ENCODE assay signal across 13 cellular contexts in genomic region chr13:27183561-27184147, GRCh38. TPM values are rescaled to one million over a fixed set of nuclear protein-coding genes. Genes with fewer than 3 reads are reported as not detected.
A peak's percentile ranks its signal among the peaks of the same experiment; 100 is the strongest.
DNase-seq lines count a peak whose midpoint lies in the region; ATAC-seq and TF ChIP-seq lines count a peak whose summit lies in the region.
"Had no signal": no experiment of that assay in that cellular context is flagged by ENCODE, and none has a peak within 500 bp of the region (broad histone marks: within the 10 kb centered on the region; RNA-seq: fewer than 3 reads in every experiment).

No MANE protein-coding gene starts in this region.

- TF ChIP-seq POLR2A in right lobe of liver (IDR thresholded peaks at IDR 0.05) = no peak

- intact Hi-C loops in right lobe of liver (cut with DNase I) = loop anchor here in 1 of 2 donors (10.0 kb wide), 1 partner anchor 199 kb away; no protein-coding TSS in a partner anchor

- H3K4me3 ChIP-seq in choroid plexus epithelial cell (ENCODE audit: low read depth, low read length) = no peak overlapping the region
- H3K4me3 ChIP-seq in right lobe of liver = peak overlapping the region in 1 of 3 donors; percentile 6
- H3K4me3 ChIP-seq: HAP-1, thyroid gland had no signal

- no peaks in the 10 kb centered on the region for H3K9me3 ChIP-seq in right lobe of liver
- H3K9me3 ChIP-seq: HAP-1, thyroid gland had no signal

- no peaks in the 10 kb centered on the region for H3K36me3 ChIP-seq in right lobe of liver
- H3K36me3 ChIP-seq: HAP-1, thyroid gland had no signal

- H3K27me3 ChIP-seq in right lobe of liver = no peaks in the 10 kb centered on the region
- H3K27me3 ChIP-seq: thyroid gland had no signal

- TF ChIP-seq CTCF in choroid plexus epithelial cell (conservative IDR thresholded peaks at IDR 0.05; ENCODE audit: low read depth, low read length) (no peak), right lobe of liver (IDR thresholded peaks at IDR 0.05) (no peak)

- peak; percentile 26 for DNase-seq in A172 (ENCODE audit: low spot score)
- DNase-seq in HT-29 (ENCODE audit: low spot score) = peak; percentile 83
- peak; percentile 48 for DNase-seq in choroid plexus epithelial cell (ENCODE audit: low read depth)
- DNase-seq in right lobe of liver = peak; percentile 45 to 87 (median 61)
- no peak for DNase-seq in T-helper 9 cell
- DNase-seq in NCI-H1092 treated with DMSO at 0.1 percent for 48 hours (lab: John Stamatoyannopoulos, UW) = no peak
- DNase-seq in OCI-M2 (lab: John Stamatoyannopoulos, UW; ENCODE audit: unreplicated experiment) = no peak
- DNase-seq: activated CD4-positive, alpha-beta T cell treated with anti-CD3 and anti-CD28 coated beads for 1 hour; NCI-H345 had no signal

- 31% methylated on average over 9 of the region's 9 CpGs for WGBS in right lobe of liver (ENCODE audit: insufficient coverage, low coverage, low lambda C conversion rate, missing lambda C conversion rate)

- peak overlapping the region; percentile 77 to 93 (median 79) for H3K27ac ChIP-seq in right lobe of liver
- H3K27ac ChIP-seq: epithelial cell of prostate, thyroid gland had no signal

- peaks cover 0 to 25% (median 12%) of the 10 kb centered on the region in 4 donors for H3K4me1 ChIP-seq in right lobe of liver
- H3K4me1 ChIP-seq: HAP-1, thyroid gland had no signal

- ATAC-seq in right lobe of liver (peak; percentile 70 to 88 (median 81)), HG02763 (IDR thresholded peaks at IDR 0.05; ENCODE audit: unreplicated experiment) (no peak)

RNA-seq across cellular contexts. Expression of gene USP12, which starts 12.0 kb away (rescaled TPM):
- total RNA-seq in A172 (2014; rRNA removed; shearing (Covaris generic)) = 18.3 and 20.0 TPM in 2 replicates
- total RNA-seq in HT-29 (2014; rRNA removed; shearing (Covaris generic)) = 18.7 and 19.4 TPM in 2 replicates
- total RNA-seq in right lobe of liver = 10 to 100 TPM; 11.5 to 25.4 (median 14.6) TPM

Comparison
In these comparisons a context has a peak if more than half of its experiments do, and no peak if none do; other contexts are left out.
1. DNase-seq: peak in A172 (single experiment), HT-29 (single experiment), choroid plexus epithelial cell (single experiment) and right lobe of liver (3 of 3); none in T-helper 9 cell (single experiment), NCI-H1092 treated with DMSO at 0.1 percent for 48 hours (single experiment) and OCI-M2 (single experiment).